Comparison of ENCODE assay signal across 8 cellular contexts in genomic region chr19:47158367-47158791, GRCh38. TPM values are rescaled to one million over a fixed set of nuclear protein-coding genes. Genes with fewer than 3 reads are reported as not detected.
DNase-seq lines count a peak whose midpoint lies in the region; ATAC-seq and TF ChIP-seq lines count a peak whose summit lies in the region.

No MANE protein-coding gene starts in this region.

- H3K27me3 ChIP-seq in SJSA1 (replicated peaks) (no peaks in the 10 kb centered on the region), neutrophil (no peaks in the 10 kb centered on the region)

- peak overlapping the region; percentile 56 for H3K27ac ChIP-seq in C4-2B
- H3K27ac ChIP-seq in SJSA1, result peak overlapping the region; percentile 73
- H3K27ac ChIP-seq in epithelial cell of prostate, result peak overlapping the region; percentile 86
- peak overlapping the region; percentile 84 for H3K27ac ChIP-seq in neutrophil

- peaks cover 91% of the 10 kb centered on the region for H3K36me3 ChIP-seq in SJSA1
- H3K36me3 ChIP-seq in neutrophil, result peaks cover 6% of the 10 kb centered on the region

- H3K9me3 ChIP-seq in SJSA1 (replicated peaks) (no peaks in the 10 kb centered on the region), neutrophil (no peaks in the 10 kb centered on the region)

- no peak for ATAC-seq in HG03025 (IDR thresholded peaks at IDR 0.05; ENCODE audit: low FRiP score, unreplicated experiment)

- DNase-seq in SJSA1 (ENCODE audit: low read depth in 1 of 2, low spot score in 2 of 2), result no peak
- no peak for DNase-seq in epithelial cell of prostate (ENCODE audit: low read depth, low spot score)
- DNase-seq in NCI-H146 treated with DMSO at 0.1 percent for 48 hours (lab: John Stamatoyannopoulos, UW; ENCODE audit: unreplicated experiment), result no peak
- no peak for DNase-seq in activated CD4-positive, CD25-positive, alpha-beta regulatory T cell (lab: John Stamatoyannopoulos, UW)
- DNase-seq in DMS114 treated with DMSO at 0.1 percent for 48 hours (lab: John Stamatoyannopoulos, UW; ENCODE audit: unreplicated experiment), result no peak

- H3K4me1 ChIP-seq in SJSA1 (replicated peaks), result peaks cover 44% of the 10 kb centered on the region
- peaks cover 25 to 27% of the 10 kb centered on the region in 2 experiments for H3K4me1 ChIP-seq in neutrophil (ENCODE audit: control insufficient read depth in 1 of 2, insufficient read depth in 1 of 2, low read depth in 1 of 2, low read length in 1 of 2)

- no peak for TF ChIP-seq CTCF in C4-2B (conservative IDR thresholded peaks at IDR 0.05)
- TF ChIP-seq CTCF in neutrophil (IDR thresholded peaks at IDR 0.05), result no peak

- H3K4me3 ChIP-seq in SJSA1, result no peak overlapping the region
- peak overlapping the region; percentile 3 to 42 for H3K4me3 ChIP-seq in neutrophil (ENCODE audit: low read depth in 1 of 2, low read length in 1 of 2)

RNA-seq across cellular contexts. Expression of gene SAE1, which starts 27.7 kb away (rescaled TPM):
- 321 and 324 TPM in 2 replicates for total RNA-seq in SJSA1 (2014; rRNA removed; shearing (Covaris generic))

RNA-seq across cellular contexts. Expression of gene ZC3H4, which starts 44.8 kb away (rescaled TPM):
- 6.8 and 11.1 TPM in 2 replicates for total RNA-seq in SJSA1 (2014; rRNA removed; shearing (Covaris generic))
